ENCODE assay signal across 21 cellular contexts in the genomic region with DNA sequence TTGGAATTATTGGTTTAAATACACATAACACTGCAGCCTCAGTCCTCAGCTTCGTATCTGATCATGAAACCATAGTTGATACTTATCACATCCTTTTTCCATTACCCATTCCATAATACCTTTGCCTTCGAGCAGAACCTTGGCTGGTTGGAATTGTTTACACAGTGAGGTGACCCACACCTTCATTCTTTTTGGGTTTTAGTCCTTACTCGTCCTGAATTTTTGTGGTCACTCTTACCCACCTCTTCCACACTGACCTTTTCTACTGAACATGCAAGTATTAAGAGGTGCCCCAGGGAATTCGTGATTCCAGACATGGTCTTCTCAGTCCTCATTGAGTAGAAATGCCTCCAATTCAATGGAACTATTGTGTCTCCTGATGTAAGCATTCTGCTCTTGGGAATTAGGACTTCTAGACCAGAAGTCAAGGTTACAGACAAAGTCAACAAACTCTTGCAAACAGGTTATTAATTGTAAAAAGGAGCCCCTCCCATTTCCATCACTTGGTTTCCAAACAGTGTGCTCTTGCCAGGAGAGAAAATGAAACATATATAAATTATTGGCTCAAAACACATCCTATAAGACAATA. TPM values are rescaled to one million over a fixed set of nuclear protein-coding genes. Genes with fewer than 3 reads are reported as not detected.
DNase-seq lines count a peak whose midpoint lies in the region; ATAC-seq and TF ChIP-seq lines count a peak whose summit lies in the region.
"Had no signal": no experiment of that assay in that cellular context is flagged by ENCODE, and none has a peak within 500 bp of the region (broad histone marks: within the 10 kb centered on the region; RNA-seq: fewer than 3 reads in every experiment).

No MANE protein-coding gene starts in this region.

- TF ChIP-seq CTCF in RWPE2 (IDR thresholded peaks at IDR 0.05; ENCODE audit: poor library complexity, severe bottlenecking) (no peak), mammary epithelial cell (conservative IDR thresholded peaks at IDR 0.05 in 1 of 2, IDR thresholded peaks at IDR 0.05 in 1 of 2; ENCODE audit: extremely low read depth in 1 of 2, insufficient read depth in 1 of 2, low read depth in 1 of 2, low read length in 2 of 2) (no peak)

- H2BK5ac ChIP-seq in trophoblast cell (ENCODE audit: low read depth, low read length, poor library complexity), result no peak overlapping the region

- 9% methylated on average over 4 of the region's 4 CpGs for WGBS in mammary epithelial cell (ENCODE audit: low coverage, missing lambda C conversion rate)
- WGBS in trophoblast cell (ENCODE audit: extremely low coverage, insufficient coverage, insufficient read length), result no CpG with 5 or more reads among the region's 4 CpGs

- DNase-seq in RWPE2 (ENCODE audit: low spot score), result no peak
- peak; percentile 82 for DNase-seq in mammary epithelial cell
- peak; percentile 79 for DNase-seq in islet precursor cell
- peak; percentile 74 to 83 for DNase-seq in trophoblast cell
- DNase-seq in DMS53 (lab: John Stamatoyannopoulos, UW), result no peak
- DNase-seq in NCI-H526 treated with DMSO at 0.1 percent for 48 hours (lab: John Stamatoyannopoulos, UW), result no peak
- DNase-seq: CD8-positive, alpha-beta T cell; DMS 273 treated with DMSO at 0.1 percent for 48 hours; DMS79 treated with DMSO at 0.1 percent for 48 hours; KG1; MM.1S; NCI-H2029; NCI-H446; NCI-H69; SHP77 treated with DMSO at 0.1 percent for 48 hours had no signal

- H3K79me2 ChIP-seq in mammary epithelial cell (ENCODE audit: insufficient read depth, low read length) (no peaks in the 10 kb centered on the region), trophoblast cell (ENCODE audit: control insufficient read depth, insufficient read depth, low read length, poor library complexity) (no peaks in the 10 kb centered on the region)

- no peak overlapping the region for H2BK120ac ChIP-seq in trophoblast cell (ENCODE audit: insufficient read depth, low read length, poor library complexity)

- H3K36me3 ChIP-seq in RWPE2 (ENCODE audit: low read depth), result no peaks in the 10 kb centered on the region
- H3K36me3 ChIP-seq in mammary epithelial cell (ENCODE audit: insufficient read depth, low read length), result no peaks in the 10 kb centered on the region
- no peaks in the 10 kb centered on the region for H3K36me3 ChIP-seq in trophoblast cell (ENCODE audit: control insufficient read depth in 1 of 2, insufficient read depth in 2 of 2, low read length in 2 of 2)

- in situ Hi-C loops in mammary epithelial cell (cut with MboI; ENCODE audit: low sequenced_read_pairs in 2 of 2), result loop anchor here in 1 of 2 donors (25.0 kb wide), 1 partner anchor 502 kb away; no protein-coding TSS in a partner anchor

- H3K4me3 ChIP-seq in RWPE2 (ENCODE audit: severe bottlenecking) (no peak overlapping the region), mammary epithelial cell (replicated peaks in 1 of 3; ENCODE audit: insufficient read depth in 1 of 3, low read depth in 2 of 3, low read length in 3 of 3) (no peak overlapping the region), trophoblast cell (ENCODE audit: low read depth, low read length) (no peak overlapping the region)
- H3K4me3 ChIP-seq: SK-N-MC had no signal

- BruUV-seq in mammary epithelial cell (replicated peaks; lab: Mats Ljungman, UMichigan), result no TSS peak

- H4K12ac ChIP-seq in trophoblast cell (ENCODE audit: low read depth, low read length), result no peak overlapping the region

- H3K14ac ChIP-seq in trophoblast cell (ENCODE audit: low read length), result no peak overlapping the region

- H4K8ac ChIP-seq in trophoblast cell (ENCODE audit: low read depth, low read length), result no peak overlapping the region

- H3K27ac ChIP-seq in RWPE2 (ENCODE audit: poor library complexity, severe bottlenecking) (no peak overlapping the region), mammary epithelial cell (ENCODE audit: insufficient read depth, low read depth, low read length) (peak overlapping the region; percentile 78), trophoblast cell (ENCODE audit: low read depth, low read length) (no peak overlapping the region)
- H3K27ac ChIP-seq: C4-2B, RWPE1, SK-N-MC had no signal

- no peak overlapping the region for H3K9ac ChIP-seq in mammary epithelial cell (ENCODE audit: insufficient read depth, low read length)
- no peak overlapping the region for H3K9ac ChIP-seq in trophoblast cell (ENCODE audit: low read length)

- ATAC-seq in RWPE2 (ENCODE audit: low read depth) (peak; percentile 63; the same call in 2 of the 3 replicates), HG03571 (IDR thresholded peaks at IDR 0.05; ENCODE audit: unreplicated experiment) (no peak)
- ATAC-seq: CD8-positive, alpha-beta T cell; Panc1 had no signal

- H3K27me3 ChIP-seq in RWPE2 (ENCODE audit: insufficient read depth, poor library complexity, severe bottlenecking) (no peaks in the 10 kb centered on the region), mammary epithelial cell (ENCODE audit: insufficient read depth, low read length) (no peaks in the 10 kb centered on the region), trophoblast cell (ENCODE audit: insufficient read depth, low read length) (no peaks in the 10 kb centered on the region)

- H3K9me3 ChIP-seq in RWPE2 (ENCODE audit: severe bottlenecking) (no peaks in the 10 kb centered on the region), mammary epithelial cell (replicated peaks; ENCODE audit: insufficient read depth, low read length) (no peaks in the 10 kb centered on the region), trophoblast cell (ENCODE audit: insufficient read depth, low read depth, low read length) (no peaks in the 10 kb centered on the region)

- dilution Hi-C loops in mammary epithelial cell (cut with HindIII; ENCODE audit: low sequenced_read_pairs), result no loop called here

- no peak overlapping the region for H2BK12ac ChIP-seq in trophoblast cell (ENCODE audit: low read length)

- H3K4me1 ChIP-seq in RWPE2 (ENCODE audit: insufficient read depth, poor library complexity, severe bottlenecking) (peaks cover 2% of the 10 kb centered on the region), mammary epithelial cell (ENCODE audit: insufficient read depth, low read length) (peaks cover 29% of the 10 kb centered on the region), trophoblast cell (ENCODE audit: control insufficient read depth in 1 of 2, insufficient read depth in 2 of 2, low read length in 2 of 2) (peaks cover 0 to 2% of the 10 kb centered on the region in 2 experiments)

- CTCF ChIA-PET in mammary epithelial cell (lab: Charles Lee; ENCODE audit: low non-redundant PET), result no interaction called here

- no peak overlapping the region for H3K18ac ChIP-seq in trophoblast cell (ENCODE audit: low read length)

- H2AK5ac ChIP-seq in trophoblast cell (ENCODE audit: low read length), result no peak overlapping the region

- H3K23ac ChIP-seq in trophoblast cell (ENCODE audit: low read length), result no peak overlapping the region

- H3K79me1 ChIP-seq in trophoblast cell (ENCODE audit: low read length), result peaks cover 3% of the 10 kb centered on the region

- intact Hi-C loops in mammary epithelial cell (cut with micrococcal nuclease), result no loop called here

- H4K20me1 ChIP-seq in mammary epithelial cell (ENCODE audit: insufficient read depth, low read length), result no peaks in the 10 kb centered on the region

- H2AFZ ChIP-seq in mammary epithelial cell (ENCODE audit: low read depth, low read length), result peak overlapping the region; percentile 35
- H2AFZ ChIP-seq in trophoblast cell (ENCODE audit: insufficient read depth, low read length, poor library complexity), result no peak overlapping the region

- H4K91ac ChIP-seq in trophoblast cell (ENCODE audit: low read depth, low read length), result no peak overlapping the region

- H3K4me2 ChIP-seq in mammary epithelial cell (ENCODE audit: insufficient read depth, low read depth, low read length) (peak overlapping the region; percentile 65), trophoblast cell (ENCODE audit: low read length) (no peak overlapping the region)

- no peak overlapping the region for H3K4ac ChIP-seq in trophoblast cell (ENCODE audit: low read depth, low read length)

RNA-seq across cellular contexts. Expression of a gene that starts 37.7 kb away (rescaled TPM):
- not detected for total RNA-seq in mammary epithelial cell
- not detected for polyA plus RNA-seq in mammary epithelial cell
- polyA minus RNA-seq in mammary epithelial cell, result not detected
- 0.06 and 0.11 TPM in 2 replicates for polyA plus RNA-seq in trophoblast cell (2013)
- total RNA-seq: A673 had no signal

RNA-seq across cellular contexts. Expression of a gene that starts 37.8 kb away (rescaled TPM):
- 10 to 100 TPM; 28.8 to 31.6 TPM for total RNA-seq in mammary epithelial cell
- 11.7 TPM for polyA plus RNA-seq in mammary epithelial cell
- polyA minus RNA-seq in mammary epithelial cell, result 8.3 TPM
- 18.8 and 19.8 TPM in 2 replicates for polyA plus RNA-seq in trophoblast cell (2013)

Comparison
In these comparisons a context has a peak if more than half of its experiments do, and no peak if none do; other contexts are left out.
1. DNase-seq: peak in mammary epithelial cell (single experiment), islet precursor cell (single experiment) and trophoblast cell (2 of 2); none in RWPE2 (single experiment), DMS53 (single experiment) and NCI-H526 treated with DMSO at 0.1 percent for 48 hours (single experiment).